In genomic region chr2:226771067-226771466, GRCh38 we compare ENCODE assay signal across 24 cellular contexts. TPM values are rescaled to one million over a fixed set of nuclear protein-coding genes. Genes with fewer than 3 reads are reported as not detected.
DNase-seq lines count a peak whose midpoint lies in the region; ATAC-seq, FAIRE-seq and TF ChIP-seq lines count a peak whose summit lies in the region.
"Had no signal": no experiment of that assay in that cellular context is flagged by ENCODE, and none has a peak within 500 bp of the region (broad histone marks: within the 10 kb centered on the region; RNA-seq: fewer than 3 reads in every experiment).

No MANE protein-coding gene starts in this region.

- FAIRE-seq in small intestine (lab: Jason Lieb, UNC) = no peak

- no peaks in the 10 kb centered on the region for H3K27me3 Mint-ChIP-seq in activated CD4-positive, alpha-beta T cell treated with anti-CD3 and anti-CD28 coated beads for 36 hours

- H2AK5ac ChIP-seq in mesenchymal stem cell (ENCODE audit: low read length, severe bottlenecking) = peak overlapping the region; percentile 0

- no peak overlapping the region for H2BK5ac ChIP-seq in mesenchymal stem cell (ENCODE audit: low read depth, low read length, poor library complexity, severe bottlenecking)

- H3K9ac ChIP-seq in colonic mucosa (ENCODE audit: low read depth in 2 of 2, low read length in 2 of 2) = peak overlapping the region in 1 of 2 donors; percentile 26
- no peak overlapping the region for H3K9ac ChIP-seq in mesenchymal stem cell (ENCODE audit: low read length)

- no peak overlapping the region for H3K4me2 ChIP-seq in mesenchymal stem cell (ENCODE audit: low read length, poor library complexity, severe bottlenecking)

- no peak overlapping the region for H2AFZ ChIP-seq in mesenchymal stem cell (ENCODE audit: low read depth, low read length)

- H3K4me3 ChIP-seq in colonic mucosa = no peak overlapping the region
- H3K4me3 ChIP-seq in mesenchymal stem cell (ENCODE audit: insufficient read depth in 1 of 2, low read depth in 1 of 2, low read length in 2 of 2) = no peak overlapping the region
- H3K4me3 ChIP-seq in small intestine (ENCODE audit: low read depth in 1 of 2, low read length in 2 of 2) = no peak overlapping the region
- H3K4me3 ChIP-seq: HAP-1 had no signal

- no peaks in the 10 kb centered on the region for H3K9me3 ChIP-seq in colonic mucosa
- H3K9me3 ChIP-seq in mesenchymal stem cell (ENCODE audit: control insufficient read depth, low read length) = no peaks in the 10 kb centered on the region
- H3K9me3 ChIP-seq in small intestine (ENCODE audit: control insufficient read depth, low read depth) = no peaks in the 10 kb centered on the region
- H3K9me3 ChIP-seq: BE2C, HAP-1 had no signal

- peak overlapping the region; percentile 1 for H4K8ac ChIP-seq in mesenchymal stem cell (ENCODE audit: low read length)

- no peak overlapping the region for H2BK120ac ChIP-seq in mesenchymal stem cell (ENCODE audit: low read depth, low read length)

- TF ChIP-seq CTCF in colonic mucosa (IDR thresholded peaks at IDR 0.05) = no peak

- H2BK15ac ChIP-seq in mesenchymal stem cell (ENCODE audit: low read depth, poor library complexity, severe bottlenecking) = no peak overlapping the region

- H4K91ac ChIP-seq in mesenchymal stem cell (ENCODE audit: low read length) = peak overlapping the region; percentile 14

- H3K27me3 ChIP-seq in colonic mucosa (no peaks in the 10 kb centered on the region), mesenchymal stem cell (ENCODE audit: control insufficient read depth in 1 of 2, insufficient read depth in 1 of 2, low read length in 2 of 2) (no peaks in the 10 kb centered on the region), small intestine (ENCODE audit: control insufficient read depth in 2 of 2, insufficient read depth in 2 of 2, low read length in 2 of 2) (no peaks in the 10 kb centered on the region)
- H3K27me3 ChIP-seq: BE2C had no signal

- peaks cover 14% of the 10 kb centered on the region for H3K79me1 ChIP-seq in mesenchymal stem cell (replicated peaks; ENCODE audit: low read length, poor library complexity, severe bottlenecking)

- peak overlapping the region in 1 of 2 experiments; percentile 8 for H3K18ac ChIP-seq in mesenchymal stem cell (ENCODE audit: low read depth in 1 of 2, low read length in 2 of 2)

- CTCF ChIA-PET in activated CD4-positive, alpha-beta T cell treated with anti-CD3 and anti-CD28 coated beads for 36 hours (lab: Charles Lee) = interaction anchor here (0.8 to 1.5 kb wide), 3 partner anchors 19 to 626 kb away, joined by 3 to 4 read pairs (median 3); no protein-coding TSS in a partner anchor

- peak overlapping the region; percentile 13 for H3K27ac Mint-ChIP-seq in activated CD4-positive, alpha-beta T cell treated with anti-CD3 and anti-CD28 coated beads for 36 hours
- H3K27ac Mint-ChIP-seq: activated T-helper 1 cell treated with anti-CD3 and anti-CD28 coated beads, Interleukin-12 subunit alpha, Interleukin-12 subunit beta, Interleukin-2, Interleukin-4 antibody, amounts not matched to agents 30 ng/mL and 10 ng/mL and 1 ng/mL, durations not matched to agents 14 hours and 24 hours and 36 hours; T-helper 1 cell treated with Interleukin-12 subunit alpha and Interleukin-12 subunit beta and Interleukin-4 antibody, amounts not matched to agents 30 μg/mL and 1 μg/mL, for 36 hours had no signal

- no peak overlapping the region for H3K4ac ChIP-seq in mesenchymal stem cell (ENCODE audit: low read depth in 1 of 2, low read length in 2 of 2)

- no peak overlapping the region for H3K4me3 Mint-ChIP-seq in activated CD4-positive, alpha-beta T cell treated with anti-CD3 and anti-CD28 coated beads for 36 hours
- H3K4me3 Mint-ChIP-seq: activated T-helper 1 cell treated with anti-CD3 and anti-CD28 coated beads, Interleukin-12 subunit alpha, Interleukin-12 subunit beta, Interleukin-2, Interleukin-4 antibody, amounts not matched to agents 30 ng/mL and 10 ng/mL and 1 ng/mL, durations not matched to agents 14 hours and 24 hours and 36 hours; T-helper 1 cell treated with Interleukin-12 subunit alpha and Interleukin-12 subunit beta and Interleukin-4 antibody, amounts not matched to agents 30 μg/mL and 1 μg/mL, for 36 hours had no signal

- H3K4me1 ChIP-seq in colonic mucosa (peaks cover 5% of the 10 kb centered on the region), mesenchymal stem cell (ENCODE audit: control insufficient read depth, insufficient read depth, low read depth, low read length) (peaks cover 6% of the 10 kb centered on the region), small intestine (ENCODE audit: control insufficient read depth in 2 of 2, insufficient read depth in 1 of 2, low read depth in 1 of 2, low read length in 1 of 2) (peaks cover 5 to 15% of the 10 kb centered on the region in 2 donors)
- H3K4me1 ChIP-seq: BE2C, HAP-1 had no signal

- ATAC-seq in activated CD4-positive, alpha-beta T cell treated with anti-CD3 and anti-CD28 coated beads for 36 hours = no peak
- no peak for ATAC-seq in left lobe of liver
- ATAC-seq: sciatic nerve had no signal

- H2BK12ac ChIP-seq in mesenchymal stem cell (ENCODE audit: low read length in 2 of 2) = no peak overlapping the region

- H3K36me3 ChIP-seq in colonic mucosa = no peaks in the 10 kb centered on the region
- peaks cover 3 to 36% of the 10 kb centered on the region in 2 experiments for H3K36me3 ChIP-seq in mesenchymal stem cell (ENCODE audit: control insufficient read depth in 1 of 2, insufficient read depth in 2 of 2, low read depth in 1 of 2, low read length in 2 of 2)
- peaks cover 0 to 3% of the 10 kb centered on the region in 2 donors for H3K36me3 ChIP-seq in small intestine (ENCODE audit: control insufficient read depth in 2 of 2, insufficient read depth in 2 of 2, low read length in 2 of 2)
- H3K36me3 ChIP-seq: BE2C, HAP-1, WERI-Rb-1 had no signal

- POLR2A ChIA-PET in activated CD4-positive, alpha-beta T cell treated with anti-CD3 and anti-CD28 coated beads for 36 hours (lab: Charles Lee) = no interaction called here

- DNase-seq in activated CD4-positive, alpha-beta T cell treated with anti-CD3 and anti-CD28 coated beads for 36 hours = no peak
- DNase-seq in activated CD4-positive, alpha-beta T cell treated with anti-CD3 and anti-CD28 coated beads for 1 hour = no peak
- peak; percentile 69 for DNase-seq in colonic mucosa
- DNase-seq in mesenchymal stem cell = no peak
- DNase-seq in small intestine = peak; percentile 24
- DNase-seq in SIG-M5 treated with dmso at 0.1 percent for 504 hours (lab: John Stamatoyannopoulos, UW; ENCODE audit: unreplicated experiment) = no peak
- no peak for DNase-seq in ureter (ENCODE audit: low spot score)
- DNase-seq in left lobe of liver (ENCODE audit: low spot score) = no peak
- DNase-seq: BE2C; caudate nucleus; effector CD4-positive, alpha-beta T cell; head of caudate nucleus; NCI-H1048; NCI-H2081; NCI-H524; nucleus accumbens; SHP77 treated with DMSO at 0.1 percent for 48 hours; substantia nigra; WERI-Rb-1 had no signal

- 85% methylated on average over 6 of the region's 6 CpGs for WGBS in mesenchymal stem cell
- 42 to 66% (median 58%) methylated on average over 6 of the region's 6 CpGs for WGBS in small intestine, 3 donors

- peaks cover 24% of the 10 kb centered on the region for H3K4me1 Mint-ChIP-seq in activated CD4-positive, alpha-beta T cell treated with anti-CD3 and anti-CD28 coated beads for 36 hours

- H3K9me3 Mint-ChIP-seq in activated CD4-positive, alpha-beta T cell treated with anti-CD3 and anti-CD28 coated beads for 36 hours (ENCODE audit: low read depth) = peaks cover 7% of the 10 kb centered on the region

- H3K14ac ChIP-seq in mesenchymal stem cell (ENCODE audit: low read length in 2 of 2) = no peak overlapping the region

- no peak overlapping the region for H3K23ac ChIP-seq in mesenchymal stem cell (ENCODE audit: low read length in 2 of 2)

- intact Hi-C loops in activated CD4-positive, alpha-beta T cell treated with anti-CD3 and anti-CD28 coated beads for 36 hours (cut with DNase I, micrococcal nuclease) = no loop called here
- intact Hi-C loops in colonic mucosa (cut with DNase I) = no loop called here

- peaks cover 7% of the 10 kb centered on the region for H3K36me3 Mint-ChIP-seq in activated CD4-positive, alpha-beta T cell treated with anti-CD3 and anti-CD28 coated beads for 36 hours (ENCODE audit: low read depth)

- H3K27ac ChIP-seq in colonic mucosa (peak overlapping the region; percentile 36), mesenchymal stem cell (ENCODE audit: low read length, poor library complexity, severe bottlenecking) (peak overlapping the region; percentile 43), small intestine (ENCODE audit: low read depth in 1 of 2, low read length in 1 of 2) (no peak overlapping the region)
- H3K27ac ChIP-seq: 22Rv1, WERI-Rb-1 had no signal

RNA-seq across cellular contexts. Expression of gene IRS1, which starts 28.6 kb away (rescaled TPM):
- 1 to 10 TPM; 2.6 to 3.3 TPM for total RNA-seq in activated CD4-positive, alpha-beta T cell treated with anti-CD3 and anti-CD28 coated beads for 36 hours
- total RNA-seq in colonic mucosa (10 to 100 TPM in 1 of 2 donors, 1 to 10 TPM in 1; 9.5 to 17.4 TPM), ureter (40.0 TPM), left lobe of liver (25.3 TPM)
- polyA plus RNA-seq in mesenchymal stem cell (2013, experiment 1 of 2) = 30.0 TPM
- 28.7 TPM for polyA plus RNA-seq in mesenchymal stem cell (2013, experiment 2 of 2)
- polyA plus RNA-seq in small intestine = 1 to 10 TPM; 1.6 to 5.6 (median 4.7) TPM

Comparison
In these comparisons a context has a peak if more than half of its experiments do, and no peak if none do; other contexts are left out.
1. DNase-seq: peak in colonic mucosa (single experiment) and small intestine (single experiment); none in activated CD4-positive, alpha-beta T cell treated with anti-CD3 and anti-CD28 coated beads for 36 hours (single experiment), activated CD4-positive, alpha-beta T cell treated with anti-CD3 and anti-CD28 coated beads for 1 hour (single experiment), mesenchymal stem cell (single experiment), SIG-M5 treated with dmso at 0.1 percent for 504 hours (single experiment), ureter (single experiment) and left lobe of liver (single experiment).
2. H3K27ac ChIP-seq: peak in colonic mucosa (single experiment) and mesenchymal stem cell (single experiment); none in small intestine (0 of 2).